Comparison of ENCODE assay signal across 8 cellular contexts in genomic region chr2:222024934-222025890, GRCh38.
DNase-seq lines count a peak whose midpoint lies in the region; ATAC-seq and TF ChIP-seq lines count a peak whose summit lies in the region.

No MANE protein-coding gene starts in this region.

- no peak overlapping the region for H3K4me2 ChIP-seq in KMS-11

- no peaks in the 10 kb centered on the region for H3K79me2 ChIP-seq in KMS-11 (ENCODE audit: insufficient read depth, low read depth)

- H2AFZ ChIP-seq in KMS-11 (ENCODE audit: low read depth): no peak overlapping the region

- H3K4me1 Mint-ChIP-seq in activated CD8-positive, alpha-beta memory T cell treated with anti-CD3 and anti-CD28 coated beads, Interleukin-2, amount 10 ng/mL, durations not matched to agents 7 days and 5 days: peaks cover 1% of the 10 kb centered on the region

- no peaks in the 10 kb centered on the region for H3K27me3 Mint-ChIP-seq in activated CD8-positive, alpha-beta memory T cell treated with anti-CD3 and anti-CD28 coated beads, Interleukin-2, amount 10 ng/mL, durations not matched to agents 7 days and 5 days

- TF ChIP-seq CTCF in KMS-11 (conservative IDR thresholded peaks at IDR 0.05; ENCODE audit: low read depth, low read length): peak; percentile 71
- peak; percentile 81 for TF ChIP-seq CTCF in RWPE1 (conservative IDR thresholded peaks at IDR 0.05; ENCODE audit: low read depth)

- POLR2A ChIA-PET in RWPE1 (lab: Yijun Ruan, JAX; ENCODE audit: low non-redundant PET): no interaction called here

- H3K27ac ChIP-seq in KMS-11 (no peak overlapping the region), RWPE1 (no peak overlapping the region)

- no peak overlapping the region for H3K27ac Mint-ChIP-seq in activated CD8-positive, alpha-beta memory T cell treated with anti-CD3 and anti-CD28 coated beads, Interleukin-2, amount 10 ng/mL, durations not matched to agents 7 days and 5 days

- in situ Hi-C loops in G401 (cut with HindIII; ENCODE audit: low sequenced_read_pairs): no loop called here

- ATAC-seq in HG02981 (IDR thresholded peaks at IDR 0.05; ENCODE audit: unreplicated experiment) (no peak), GM21390 (IDR thresholded peaks at IDR 0.05; ENCODE audit: unreplicated experiment) (no peak)
- no peak for ATAC-seq in activated CD8-positive, alpha-beta memory T cell treated with anti-CD3 and anti-CD28 coated beads, Interleukin-2, amount 10 ng/mL, durations not matched to agents 7 days and 5 days

- no peaks in the 10 kb centered on the region for H3K36me3 ChIP-seq in KMS-11 (ENCODE audit: insufficient read depth)

- CTCF ChIA-PET in RWPE1 (lab: Yijun Ruan, JAX): interaction anchor here (0.5 to 3.7 kb wide), 27 partner anchors 9 to 755 kb away, joined by 3 to 19 read pairs (median 3); partner anchors contain the start of gene MOGAT1
- CTCF ChIA-PET in activated CD8-positive, alpha-beta memory T cell treated with anti-CD3 and anti-CD28 coated beads, Interleukin-2, amount 10 ng/mL, durations not matched to agents 7 days and 5 days (lab: Charles Lee): interaction anchor here (0.7 to 1.7 kb wide), 3 partner anchors 13 to 926 kb away, joined by 3 to 7 read pairs (median 3); no protein-coding TSS in a partner anchor

- peaks cover 8% of the 10 kb centered on the region for H3K4me1 ChIP-seq in KMS-11 (ENCODE audit: low read depth, poor library complexity, severe bottlenecking)

- H3K36me3 Mint-ChIP-seq in activated CD8-positive, alpha-beta memory T cell treated with anti-CD3 and anti-CD28 coated beads, Interleukin-2, amount 10 ng/mL, durations not matched to agents 7 days and 5 days: no peaks in the 10 kb centered on the region

- DNase-seq in G401 (ENCODE audit: low spot score) (peak; percentile 57), RWPE1 (ENCODE audit: low spot score) (peak; percentile 36), fibroblast of peridontal ligament (ENCODE audit: extremely low read depth) (peak; percentile 21), putamen (ENCODE audit: low spot score) (peak; percentile 16)
- no peak for DNase-seq in activated CD8-positive, alpha-beta memory T cell treated with anti-CD3 and anti-CD28 coated beads, Interleukin-2, amount 10 ng/mL, durations not matched to agents 7 days and 5 days

- H4K20me1 ChIP-seq in KMS-11 (ENCODE audit: insufficient read depth): no peaks in the 10 kb centered on the region

- no peak overlapping the region for H3K4me3 ChIP-seq in KMS-11 (IDR thresholded peaks at IDR 0.05; ENCODE audit: insufficient read depth, low read depth, low read length)

- H3K9me3 Mint-ChIP-seq in activated CD8-positive, alpha-beta memory T cell treated with anti-CD3 and anti-CD28 coated beads, Interleukin-2, amount 10 ng/mL, durations not matched to agents 7 days and 5 days (ENCODE audit: low read depth): no peaks in the 10 kb centered on the region

- no peak overlapping the region for H3K4me3 Mint-ChIP-seq in activated CD8-positive, alpha-beta memory T cell treated with anti-CD3 and anti-CD28 coated beads, Interleukin-2, amount 10 ng/mL, durations not matched to agents 7 days and 5 days

- H3K9ac ChIP-seq in KMS-11: no peak overlapping the region

- H3K27me3 ChIP-seq in KMS-11 (ENCODE audit: insufficient read depth, low read depth): no peaks in the 10 kb centered on the region
